ENCODE assay signal across 19 cellular contexts in genomic region chr17:55479903-55480302, GRCh38. TPM values are rescaled to one million over a fixed set of nuclear protein-coding genes. Genes with fewer than 3 reads are reported as not detected.
DNase-seq lines count a peak whose midpoint lies in the region; ATAC-seq and TF ChIP-seq lines count a peak whose summit lies in the region.
"Had no signal": no experiment of that assay in that cellular context is flagged by ENCODE, and none has a peak within 500 bp of the region (broad histone marks: within the 10 kb centered on the region; RNA-seq: fewer than 3 reads in every experiment).

No MANE protein-coding gene starts in this region.

- TF ChIP-seq CTCF in SK-N-SH (IDR thresholded peaks at IDR 0.05): no peak
- no peak for TF ChIP-seq CTCF in heart right ventricle (IDR thresholded peaks at IDR 0.05)
- no peak for TF ChIP-seq CTCF in thyroid gland (IDR thresholded peaks at IDR 0.05)

- H3K27ac ChIP-seq in SK-N-SH (ENCODE audit: low read depth in 2 of 2, low read length in 1 of 2) (no peak overlapping the region), heart right ventricle (no peak overlapping the region), right cardiac atrium (ENCODE audit: low read length) (no peak overlapping the region), mesendoderm (ENCODE audit: low read depth, low read length) (no peak overlapping the region), thyroid gland (peak overlapping the region in 2 of 3 donors; percentile 35 to 66), aorta (ENCODE audit: low read depth in 1 of 2, low read length in 2 of 2) (no peak overlapping the region)
- H3K27ac ChIP-seq: 22Rv1, A549 had no signal

- no peak overlapping the region for H2BK5ac ChIP-seq in mesendoderm (ENCODE audit: low read length)

- no peak for TF ChIP-seq EP300 in SK-N-SH (IDR thresholded peaks at IDR 0.05; ENCODE audit: borderline replicate concordance in 1 of 2, low read depth in 1 of 2, low read length in 1 of 2)

- H3K4me2 ChIP-seq in SK-N-SH (no peak overlapping the region), mesendoderm (ENCODE audit: low read length) (no peak overlapping the region)
- H3K4me2 ChIP-seq: A549, GM23338 had no signal

- H3K9ac ChIP-seq in SK-N-SH (no peak overlapping the region), mesendoderm (ENCODE audit: low read length) (no peak overlapping the region)

- H3K27ac Mint-ChIP-seq in activated T-cell treated with anti-CD3 and anti-CD28 coated beads, Interleukin-2, amount 50 U/mL, for 24 hours: no peak overlapping the region
- H3K27ac Mint-ChIP-seq: CD8-positive, alpha-beta T cell; GM23338; HFFc6 had no signal

- no peaks in the 10 kb centered on the region for H3K36me3 Mint-ChIP-seq in activated T-cell treated with anti-CD3 and anti-CD28 coated beads, Interleukin-2, amount 50 U/mL, for 24 hours (ENCODE audit: low read depth)
- H3K36me3 Mint-ChIP-seq: CD8-positive, alpha-beta T cell had no signal

- intact Hi-C loops in heart right ventricle (cut with DNase I): no loop called here
- intact Hi-C loops in right cardiac atrium (cut with DNase I): no loop called here
- intact Hi-C loops in thyroid gland (cut with DNase I): no loop called here
- intact Hi-C loops in aorta (cut with DNase I): no loop called here

- CTCF ChIA-PET in SK-N-SH (lab: Yijun Ruan, JAX): interaction anchor here (0.7 to 3.3 kb wide), 5 partner anchors 10 to 131 kb away, joined by 4 to 10 read pairs (median 5); no protein-coding TSS in a partner anchor

- no peak for TF ChIP-seq RAD21 in SK-N-SH (IDR thresholded peaks at IDR 0.05; ENCODE audit: low read length)

- no peak overlapping the region for H2AK5ac ChIP-seq in mesendoderm (ENCODE audit: low read length)

- H3K79me1 ChIP-seq in mesendoderm (ENCODE audit: low read length): no peaks in the 10 kb centered on the region

- ATAC-seq in SK-N-SH treated with all-trans-retinoic acid at 6 μM for 48 hours: peak; percentile 56; the same call in 1 of the 3 replicates
- peak; percentile 23 to 92 (median 71) for ATAC-seq in heart right ventricle
- ATAC-seq in right cardiac atrium: no peak
- no peak for ATAC-seq in aorta (ENCODE audit: low FRiP score)
- ATAC-seq: A549; CD8-positive, alpha-beta T cell; GM23338; HCT116 had no signal

- peaks cover 12% of the 10 kb centered on the region for H3K27me3 Mint-ChIP-seq in activated T-cell treated with anti-CD3 and anti-CD28 coated beads, Interleukin-2, amount 50 U/mL, for 24 hours

- no peaks in the 10 kb centered on the region for H4K20me1 ChIP-seq in SK-N-SH (ENCODE audit: insufficient read depth)

- H3K4me3 ChIP-seq in SK-N-SH (ENCODE audit: low read depth in 2 of 2, low read length in 1 of 2): no peak overlapping the region
- H3K4me3 ChIP-seq in heart right ventricle: no peak overlapping the region
- no peak overlapping the region for H3K4me3 ChIP-seq in right cardiac atrium (ENCODE audit: low read length)
- H3K4me3 ChIP-seq in mesendoderm (ENCODE audit: low read length): no peak overlapping the region
- H3K4me3 ChIP-seq in thyroid gland (replicated peaks in 1 of 3): no peak overlapping the region
- no peak overlapping the region for H3K4me3 ChIP-seq in aorta (ENCODE audit: low read length in 2 of 2)
- H3K4me3 ChIP-seq: A549, GM23338 had no signal

- H3K23ac ChIP-seq in mesendoderm (ENCODE audit: low read length): no peak overlapping the region

- no peak overlapping the region for H4K5ac ChIP-seq in mesendoderm (ENCODE audit: low read length)

- no peaks in the 10 kb centered on the region for H3K4me1 Mint-ChIP-seq in activated T-cell treated with anti-CD3 and anti-CD28 coated beads, Interleukin-2, amount 50 U/mL, for 24 hours (ENCODE audit: low read depth)

- H3K9me3 ChIP-seq in SK-N-SH (no peaks in the 10 kb centered on the region), heart right ventricle (no peaks in the 10 kb centered on the region), right cardiac atrium (ENCODE audit: control insufficient read depth, low read length) (no peaks in the 10 kb centered on the region), thyroid gland (no peaks in the 10 kb centered on the region), aorta (ENCODE audit: control insufficient read depth, low read length) (no peaks in the 10 kb centered on the region)
- H3K9me3 ChIP-seq: A549 had no signal

- H3K4ac ChIP-seq in mesendoderm (ENCODE audit: low read depth, low read length): no peak overlapping the region

- WGBS in SK-N-SH (ENCODE audit: low lambda C conversion rate): 87% methylated on average over 2 of the region's 2 CpGs
- 37 to 57% methylated on average over 2 of the region's 2 CpGs for WGBS in heart right ventricle, 2 donors
- WGBS in right cardiac atrium: 58% methylated on average over 2 of the region's 2 CpGs
- WGBS in mesendoderm (ENCODE audit: extremely low coverage, insufficient coverage, low lambda C conversion rate): no CpG with 5 or more reads among the region's 2 CpGs
- WGBS in thyroid gland, 2 donors: 19 to 34% methylated on average over 2 of the region's 2 CpGs
- 72 to 80% methylated on average over 2 of the region's 2 CpGs for WGBS in aorta, 2 donors

- no peaks in the 10 kb centered on the region for H3K9me2 ChIP-seq in SK-N-SH

- DNase-seq in SK-N-SH: no peak
- DNase-seq in heart right ventricle: no peak
- DNase-seq in right cardiac atrium: no peak
- DNase-seq in mesendoderm: peak; percentile 23
- DNase-seq in thyroid gland: peak; percentile 73 to 74
- no peak for DNase-seq in activated T-cell treated with anti-CD3 and anti-CD28 coated beads, Interleukin-2, amount 50 U/mL, for 24 hours
- no peak for DNase-seq in aorta
- DNase-seq: AML-193; Calu3; CD8-positive, alpha-beta T cell; DMS79 treated with DMSO at 0.1 percent for 48 hours; GF-D8; HFFc6 had no signal

- no peaks in the 10 kb centered on the region for H3K9me3 Mint-ChIP-seq in activated T-cell treated with anti-CD3 and anti-CD28 coated beads, Interleukin-2, amount 50 U/mL, for 24 hours
- H3K9me3 Mint-ChIP-seq: CD8-positive, alpha-beta T cell; HFFc6 had no signal

- H2BK15ac ChIP-seq in mesendoderm (replicated peaks; ENCODE audit: low read depth): no peak overlapping the region

- H3K4me3 Mint-ChIP-seq in activated T-cell treated with anti-CD3 and anti-CD28 coated beads, Interleukin-2, amount 50 U/mL, for 24 hours: no peak overlapping the region
- H3K4me3 Mint-ChIP-seq: CD8-positive, alpha-beta T cell; GM23338; HFFc6 had no signal

- H3K79me2 ChIP-seq in SK-N-SH (ENCODE audit: insufficient read depth) (no peaks in the 10 kb centered on the region), mesendoderm (ENCODE audit: control insufficient read depth, insufficient read depth, low read length) (no peaks in the 10 kb centered on the region)

- H3K36me3 ChIP-seq in SK-N-SH (replicated peaks in 1 of 2; ENCODE audit: control insufficient read depth in 1 of 2, insufficient read depth in 2 of 2, low read length in 1 of 2): no peaks in the 10 kb centered on the region
- no peaks in the 10 kb centered on the region for H3K36me3 ChIP-seq in heart right ventricle
- H3K36me3 ChIP-seq in mesendoderm (ENCODE audit: control insufficient read depth, insufficient read depth, low read length): no peaks in the 10 kb centered on the region
- no peaks in the 10 kb centered on the region for H3K36me3 ChIP-seq in thyroid gland
- H3K36me3 ChIP-seq in aorta (ENCODE audit: control insufficient read depth in 1 of 2, insufficient read depth in 2 of 2, low read length in 1 of 2): no peaks in the 10 kb centered on the region

- peaks cover 0 to 2% of the 10 kb centered on the region in 2 experiments; a peak in 1 of 4 replicates for H3K4me1 ChIP-seq in SK-N-SH (ENCODE audit: control insufficient read depth in 1 of 2, insufficient read depth in 2 of 2, low read depth in 1 of 2, low read length in 1 of 2)
- peaks cover 0 to 11% (median 0%) of the 10 kb centered on the region in 9 donors for H3K4me1 ChIP-seq in heart right ventricle
- H3K4me1 ChIP-seq in right cardiac atrium (ENCODE audit: control insufficient read depth, insufficient read depth, low read length): no peaks in the 10 kb centered on the region
- H3K4me1 ChIP-seq in mesendoderm (ENCODE audit: control insufficient read depth, low read depth, low read length): no peaks in the 10 kb centered on the region
- H3K4me1 ChIP-seq in thyroid gland: peaks cover 0 to 22% of the 10 kb centered on the region in 2 donors
- no peaks in the 10 kb centered on the region for H3K4me1 ChIP-seq in aorta (ENCODE audit: control insufficient read depth in 1 of 2, insufficient read depth in 2 of 2, low read length in 2 of 2)
- H3K4me1 ChIP-seq: A549 had no signal

- POLR2A ChIA-PET in SK-N-SH (lab: Yijun Ruan, JAX): no interaction called here

- no peak overlapping the region for H2BK120ac ChIP-seq in mesendoderm (ENCODE audit: low read depth, low read length)

- no peak overlapping the region for H4K8ac ChIP-seq in mesendoderm (ENCODE audit: low read depth, low read length)

- TF ChIP-seq POLR2A in thyroid gland (IDR thresholded peaks at IDR 0.05): no peak

- H3F3A ChIP-seq in SK-N-SH (replicated peaks; ENCODE audit: insufficient read depth): no peaks in the 10 kb centered on the region

- no peak overlapping the region for H2AFZ ChIP-seq in SK-N-SH (ENCODE audit: low read depth)
- H2AFZ ChIP-seq: GM23338 had no signal

- no peak overlapping the region for H3K56ac ChIP-seq in mesendoderm (ENCODE audit: low read length)

- H3K27me3 ChIP-seq in SK-N-SH (ENCODE audit: insufficient read depth) (no peaks in the 10 kb centered on the region), heart right ventricle (no peaks in the 10 kb centered on the region), right cardiac atrium (ENCODE audit: control insufficient read depth, insufficient read depth) (no peaks in the 10 kb centered on the region), mesendoderm (ENCODE audit: insufficient read depth, low read length, poor library complexity) (no peaks in the 10 kb centered on the region), thyroid gland (no peaks in the 10 kb centered on the region), aorta (ENCODE audit: control insufficient read depth in 1 of 2, insufficient read depth in 2 of 2, low read length in 1 of 2) (no peaks in the 10 kb centered on the region)

- no peak overlapping the region for H3K18ac ChIP-seq in mesendoderm (ENCODE audit: low read length)

RNA-seq across cellular contexts. Expression of gene SMIM36, which starts 31.3 kb away (rescaled TPM):
- not detected in 2 replicates for polyA plus RNA-seq in SK-N-SH (2012; rRNA removed)
- not detected in 2 replicates for polyA plus RNA-seq in SK-N-SH (2012; cell fraction: cytosol; rRNA removed)
- not detected in 2 replicates for polyA plus RNA-seq in SK-N-SH (2012; cell fraction: nucleus; rRNA removed)
- not detected for total RNA-seq in heart right ventricle
- not detected for polyA plus RNA-seq in heart right ventricle
- not detected for total RNA-seq in right cardiac atrium
- not detected for polyA plus RNA-seq in right cardiac atrium
- not detected for polyA plus RNA-seq in mesendoderm (2013, experiment 1 of 2)
- polyA plus RNA-seq in mesendoderm (2013, experiment 2 of 2): not detected
- not detected for total RNA-seq in thyroid gland
- total RNA-seq in aorta: not detected
- not detected for polyA plus RNA-seq in aorta
- total RNA-seq: Calu3; CD8-positive, alpha-beta T cell; GM23338; HFFc6 had no signal
- polyA plus RNA-seq: A549, BJ, GM23338 had no signal

RNA-seq across cellular contexts. Expression of gene MMD, which starts 58.3 kb away (rescaled TPM):
- polyA plus RNA-seq in SK-N-SH (2012; rRNA removed) (10.9 and 11.7 TPM in 2 replicates), heart right ventricle (1 to 10 TPM; 6.4 to 9.7 TPM), right cardiac atrium (10.5 TPM), aorta (10 to 100 TPM in 1 of 2 donors, 1 to 10 TPM in 1; 3.3 to 12.8 TPM)
- 17.6 and 17.7 TPM in 2 replicates for polyA plus RNA-seq in SK-N-SH (2012; cell fraction: cytosol; rRNA removed)
- polyA plus RNA-seq in SK-N-SH (2012; cell fraction: nucleus; rRNA removed): 2.7 and 5.0 TPM in 2 replicates
- total RNA-seq in heart right ventricle (10 to 100 TPM in 6 of 10 donors, 1 to 10 TPM in 4; 6.7 to 20.8 (median 11.4) TPM), right cardiac atrium (10 to 100 TPM; 10.3 to 19.0 (median 11.5) TPM), thyroid gland (10 to 100 TPM in 3 of 4 donors, 1 to 10 TPM in 1; 8.9 to 21.9 (median 15.3) TPM), aorta (10 to 100 TPM in 1 of 2 donors, 1 to 10 TPM in 1; 9.4 to 13.9 TPM)
- 22.7 TPM for polyA plus RNA-seq in mesendoderm (2013, experiment 1 of 2)
- 22.9 TPM for polyA plus RNA-seq in mesendoderm (2013, experiment 2 of 2)

Comparison
In these comparisons a context has a peak if more than half of its experiments do, and no peak if none do; other contexts are left out.
1. ATAC-seq: peak in SK-N-SH treated with all-trans-retinoic acid at 6 μM for 48 hours (single experiment) and heart right ventricle (8 of 8); none in right cardiac atrium (0 of 2) and aorta (single experiment).
2. DNase-seq: peak in mesendoderm (single experiment) and thyroid gland (2 of 2); none in SK-N-SH (single experiment), heart right ventricle (0 of 2), right cardiac atrium (0 of 3), activated T-cell treated with anti-CD3 and anti-CD28 coated beads, Interleukin-2, amount 50 U/mL, for 24 hours (single experiment) and aorta (0 of 2).
3. H3K27ac ChIP-seq: peak in thyroid gland (2 of 3); none in SK-N-SH (0 of 2), heart right ventricle (0 of 10), right cardiac atrium (single experiment), mesendoderm (single experiment) and aorta (0 of 2).